ENCODE assay signal across 10 cellular contexts in genomic region chr5:141485305-141486055, GRCh38. TPM values are rescaled to one million over a fixed set of nuclear protein-coding genes. Genes with fewer than 3 reads are reported as not detected.
DNase-seq lines count a peak whose midpoint lies in the region; ATAC-seq, FAIRE-seq and TF ChIP-seq lines count a peak whose summit lies in the region.
"Had no signal": no experiment of that assay in that cellular context is flagged by ENCODE, and none has a peak within 500 bp of the region (broad histone marks: within the 10 kb centered on the region; RNA-seq: fewer than 3 reads in every experiment).

No MANE protein-coding gene starts in this region.

- H3K79me2 ChIP-seq in DOHH2 (ENCODE audit: control insufficient read depth, low read length) (peaks cover 99% of the 10 kb centered on the region), endothelial cell of umbilical vein (ENCODE audit: control insufficient read depth, insufficient read depth, low read length) (no peaks in the 10 kb centered on the region)

- TF ChIP-seq POLR2A in IMR-90 (IDR thresholded peaks at IDR 0.05; ENCODE audit: low read depth, low read length) (no peak), endothelial cell of umbilical vein (IDR thresholded peaks at IDR 0.05; ENCODE audit: low read depth, low read length) (no peak)

- peaks cover 58% of the 10 kb centered on the region for H3K4me1 ChIP-seq in DOHH2 (ENCODE audit: control insufficient read depth, low read length)
- H3K4me1 ChIP-seq in IMR-90 (ENCODE audit: control insufficient read depth, insufficient read depth, low read length) = peaks cover 19% of the 10 kb centered on the region
- peaks cover 10% of the 10 kb centered on the region for H3K4me1 ChIP-seq in endothelial cell of umbilical vein (ENCODE audit: control insufficient read depth, extremely low read depth, insufficient read depth, low read length)

- H3K36me3 ChIP-seq in DOHH2 (ENCODE audit: control insufficient read depth, low read length) (peaks cover 85% of the 10 kb centered on the region), IMR-90 (ENCODE audit: control insufficient read depth, insufficient read depth, low read length) (peaks cover 33% of the 10 kb centered on the region; the same call in 1 of the 2 replicates), endothelial cell of umbilical vein (ENCODE audit: control insufficient read depth in 2 of 2, extremely low read depth in 1 of 2, insufficient read depth in 2 of 2, low read length in 2 of 2) (no peaks in the 10 kb centered on the region)

- H3K4me2 ChIP-seq in DOHH2 (ENCODE audit: low read length) (peak overlapping the region; percentile 96), IMR-90 (ENCODE audit: low read depth, low read length) (no peak overlapping the region), endothelial cell of umbilical vein (ENCODE audit: insufficient read depth, low read length) (peak overlapping the region; percentile 78)

- no peak overlapping the region for H3K56ac ChIP-seq in IMR-90 (ENCODE audit: extremely low read depth, insufficient read depth, low read length)

- no peak overlapping the region for H2AFZ ChIP-seq in IMR-90 (replicated peaks; ENCODE audit: low read length, poor library complexity)
- H2AFZ ChIP-seq in endothelial cell of umbilical vein (ENCODE audit: low read depth, low read length) = no peak overlapping the region

- no peak overlapping the region for H2BK20ac ChIP-seq in IMR-90 (ENCODE audit: low read depth, low read length)

- no peak overlapping the region for H3K27ac Mint-ChIP-seq in naive thymus-derived CD8-positive, alpha-beta T cell

- no peak overlapping the region for H3K18ac ChIP-seq in IMR-90 (ENCODE audit: low read depth, low read length)

- peaks cover 0 to 10% (median 0%) of the 10 kb centered on the region in 9 donors for H3K9me3 Mint-ChIP-seq in naive thymus-derived CD8-positive, alpha-beta T cell

- TF ChIP-seq RAD21 in IMR-90 (IDR thresholded peaks at IDR 0.05; ENCODE audit: low read length) = no peak

- WGBS in IMR-90 (ENCODE audit: extremely low coverage in 2 of 2, insufficient read length in 1 of 2), 2 experiments = 71% methylated on average over 25 of the region's 39 CpGs; no CpG with 5 or more reads in 1 of the 2 experiments

- H3K4me3 ChIP-seq in DOHH2 (ENCODE audit: low read length) (0 out of 2 replicates have a peak overlapping the region, but pooled peaks have one; percentile 22), IMR-90 (ENCODE audit: insufficient read depth, low read depth, low read length) (no peak overlapping the region), endothelial cell of umbilical vein (replicated peaks in 1 of 3; ENCODE audit: insufficient read depth in 1 of 3, low read depth in 1 of 3, low read length in 3 of 3) (peak overlapping the region in 1 of 3 experiments; percentile 46)

- DNase-seq in IMR-90 = no peak
- DNase-seq in endothelial cell of umbilical vein (ENCODE audit: low read depth, low spot score) = no peak
- no peak for DNase-seq in naive thymus-derived CD8-positive, alpha-beta T cell
- no peak for DNase-seq in NCI-H748 (lab: John Stamatoyannopoulos, UW; ENCODE audit: unreplicated experiment)
- no peak for DNase-seq in DMS153 (lab: John Stamatoyannopoulos, UW)
- DNase-seq in kidney glomerular epithelial cell (lab: John Stamatoyannopoulos, UW) = no peak
- DNase-seq: foreskin keratinocyte, PC-3 had no signal

- BruUV-seq in IMR-90 (replicated peaks; lab: Mats Ljungman, UMichigan) (no TSS peak), endothelial cell of umbilical vein (replicated peaks; lab: Mats Ljungman, UMichigan) (no TSS peak)

- H3K79me1 ChIP-seq in IMR-90 (ENCODE audit: low read depth in 1 of 2, low read length in 2 of 2) = peaks cover 31 to 84% of the 10 kb centered on the region in 2 experiments

- H3K9me3 ChIP-seq in DOHH2 (ENCODE audit: control insufficient read depth, insufficient read depth, low read length) (no peaks in the 10 kb centered on the region), IMR-90 (ENCODE audit: control insufficient read depth, insufficient read depth, low read length) (no peaks in the 10 kb centered on the region; the same call in 1 of the 2 replicates), endothelial cell of umbilical vein (replicated peaks; ENCODE audit: control insufficient read depth, insufficient read depth, low read length) (no peaks in the 10 kb centered on the region)

- H3K9me1 ChIP-seq in IMR-90 (ENCODE audit: insufficient read depth, low read length) (peaks cover 27% of the 10 kb centered on the region), endothelial cell of umbilical vein (replicated peaks; ENCODE audit: control insufficient read depth, extremely low read depth, insufficient read depth, low read length) (no peaks in the 10 kb centered on the region)

- intact Hi-C loops in IMR-90 (cut with micrococcal nuclease) = no loop called here
- intact Hi-C loops in endothelial cell of umbilical vein (cut with micrococcal nuclease) = loop anchor here (1.0 to 2.0 kb wide), 2 partner anchors 9 to 23 kb away; no protein-coding TSS in a partner anchor

- H2AK9ac ChIP-seq in IMR-90 (replicated peaks; ENCODE audit: low read depth, low read length, poor library complexity) = peak overlapping the region; percentile 3

- H3K14ac ChIP-seq in IMR-90 (replicated peaks; ENCODE audit: low read depth, low read length) = no peak overlapping the region

- no peaks in the 10 kb centered on the region for H4K20me1 ChIP-seq in DOHH2 (ENCODE audit: control insufficient read depth, insufficient read depth, low read depth, low read length)
- peaks cover 63% of the 10 kb centered on the region for H4K20me1 ChIP-seq in IMR-90 (ENCODE audit: insufficient read depth, low read length)
- no peaks in the 10 kb centered on the region for H4K20me1 ChIP-seq in endothelial cell of umbilical vein (replicated peaks; ENCODE audit: control insufficient read depth, extremely low read depth, insufficient read depth, low read length)

- TF ChIP-seq CTCF in DOHH2 (IDR thresholded peaks at IDR 0.05; ENCODE audit: low read depth, low read length, poor library complexity, severe bottlenecking) (no peak), IMR-90 (conservative IDR thresholded peaks at IDR 0.05; ENCODE audit: low read depth, low read length) (no peak), endothelial cell of umbilical vein (IDR thresholded peaks at IDR 0.05; ENCODE audit: extremely low read depth in 1 of 2, insufficient read depth in 1 of 2, low read depth in 1 of 2, low read length in 2 of 2) (no peak)

- ATAC-seq in IMR-90 (ENCODE audit: low read depth) (no peak), GM19023 (IDR thresholded peaks at IDR 0.05; ENCODE audit: unreplicated experiment) (no peak)
- no peak for ATAC-seq in naive thymus-derived CD8-positive, alpha-beta T cell
- ATAC-seq: PC-3 had no signal

- no peak overlapping the region for H2AK5ac ChIP-seq in IMR-90 (ENCODE audit: low read depth, low read length)

- H2BK15ac ChIP-seq in IMR-90 (ENCODE audit: low read depth, low read length) = no peak overlapping the region

- H2BK120ac ChIP-seq in IMR-90 (ENCODE audit: low read depth, low read length) = no peak overlapping the region

- H3K9ac ChIP-seq in IMR-90 (ENCODE audit: low read depth, low read length) = no peak overlapping the region
- H3K9ac ChIP-seq in endothelial cell of umbilical vein (replicated peaks; ENCODE audit: extremely low read depth, insufficient read depth, low read length) = no peak overlapping the region

- H2BK5ac ChIP-seq in IMR-90 (ENCODE audit: low read depth, low read length, poor library complexity, severe bottlenecking) = no peak overlapping the region

- H3K36me3 Mint-ChIP-seq in naive thymus-derived CD8-positive, alpha-beta T cell = peaks cover 2 to 4% (median 2%) of the 10 kb centered on the region in 3 donors

- CTCF ChIA-PET in IMR-90 (lab: Yijun Ruan, JAX) (no interaction called here), endothelial cell of umbilical vein (lab: Charles Lee) (interaction anchor here (1.1 to 4.1 kb wide), 13 partner anchors 9 to 78 kb away, joined by 3 to 25 read pairs (median 5); partner anchors contain the start of genes PCDHGA12, PCDHGB7 and PCDHGC3)

- H3K27me3 Mint-ChIP-seq in naive thymus-derived CD8-positive, alpha-beta T cell = peaks cover 49 to 96% (median 84%) of the 10 kb centered on the region in 5 donors

- H3K9me2 ChIP-seq in DOHH2 (replicated peaks; ENCODE audit: control insufficient read depth, low read length) = no peaks in the 10 kb centered on the region

- POLR2A ChIA-PET in IMR-90 (lab: Charles Lee; ENCODE audit: unreplicated experiment) (no interaction called here), endothelial cell of umbilical vein (lab: Charles Lee) (no interaction called here)
- POLR2A ChIA-PET in naive thymus-derived CD8-positive, alpha-beta T cell (lab: Charles Lee) = no interaction called here

- H3K27me3 ChIP-seq in DOHH2 (ENCODE audit: control insufficient read depth, low read length) (no peaks in the 10 kb centered on the region), IMR-90 (ENCODE audit: control insufficient read depth, insufficient read depth, low read length) (no peaks in the 10 kb centered on the region), endothelial cell of umbilical vein (ENCODE audit: control insufficient read depth in 2 of 2, insufficient read depth in 2 of 2, low read length in 2 of 2) (peaks cover 5 to 19% of the 10 kb centered on the region in 2 experiments)
- H3K27me3 ChIP-seq: foreskin keratinocyte had no signal

- H4K91ac ChIP-seq in IMR-90 (ENCODE audit: insufficient read depth, low read depth, low read length) = no peak overlapping the region

- H4K5ac ChIP-seq in IMR-90 (ENCODE audit: low read depth, low read length) = no peak overlapping the region

- H3K4me1 Mint-ChIP-seq in naive thymus-derived CD8-positive, alpha-beta T cell = peaks cover 7 to 15% (median 13%) of the 10 kb centered on the region in 4 donors

- peaks cover 6% of the 10 kb centered on the region; the same call in 1 of the 2 replicates for H3F3A ChIP-seq in DOHH2 (ENCODE audit: control insufficient read depth, insufficient read depth)

- peak overlapping the region in 6 of 10 donors; percentile 24 to 70 (median 44) for H3K4me3 Mint-ChIP-seq in naive thymus-derived CD8-positive, alpha-beta T cell

- H3K23ac ChIP-seq in IMR-90 (ENCODE audit: low read depth, low read length) = no peak overlapping the region

- H3K27ac ChIP-seq in DOHH2 (ENCODE audit: low read depth, low read length) = no peak overlapping the region
- no peak overlapping the region for H3K27ac ChIP-seq in IMR-90 (ENCODE audit: insufficient read depth, low read length)
- no peak overlapping the region for H3K27ac ChIP-seq in endothelial cell of umbilical vein (ENCODE audit: insufficient read depth, low read depth, low read length)
- H3K27ac ChIP-seq: foreskin keratinocyte had no signal

- no peak for FAIRE-seq in endothelial cell of umbilical vein (lab: Jason Lieb, UNC)

- in situ Hi-C loops in IMR-90 (cut with MboI; ENCODE audit: low sequenced_read_pairs) = no loop called here

- H3K4ac ChIP-seq in IMR-90 (ENCODE audit: low read depth, low read length) = no peak overlapping the region

- dilution Hi-C loops in IMR-90 (cut with HindIII; ENCODE audit: low sequenced_read_pairs, unreplicated experiment) (no loop called here), endothelial cell of umbilical vein (cut with MboI; ENCODE audit: extremely low pct_ligation_motif_present, low sequenced_read_pairs) (no loop called here)

- H4K8ac ChIP-seq in IMR-90 (ENCODE audit: low read depth in 2 of 2, low read length in 2 of 2) = no peak overlapping the region

RNA-seq across cellular contexts. Expression of gene PCDHGC4, which starts 0.7 kb away (rescaled TPM):
- total RNA-seq in IMR-90 (2012; rRNA removed) = 1.1 and 1.6 TPM in 2 replicates
- 0.60 and 0.65 TPM in 2 replicates for polyA plus RNA-seq in IMR-90 (2012; rRNA removed)
- 0.12 and 0.24 TPM in 2 replicates for polyA plus RNA-seq in IMR-90 (2012; cell fraction: cytosol; rRNA removed)
- 4.4 and 5.1 TPM in 2 replicates for polyA plus RNA-seq in IMR-90 (2012; cell fraction: nucleus; rRNA removed; ENCODE audit: low replicate concordance)
- 0.90 and 2.1 TPM in 2 replicates for total RNA-seq in endothelial cell of umbilical vein
- polyA plus RNA-seq in endothelial cell of umbilical vein = 0.25 and 0.32 TPM in 2 replicates
- 0.06 and 0.11 TPM in 2 replicates for polyA plus RNA-seq in endothelial cell of umbilical vein (2011; cell fraction: cytosol; rRNA removed)
- 1.8 and 2.4 TPM in 2 replicates for polyA plus RNA-seq in endothelial cell of umbilical vein (2011; cell fraction: nucleus; rRNA removed)
- polyA plus RNA-seq in endothelial cell of umbilical vein (2012) = 0.05 TPM in 1 of 2 replicates, not detected in the other
- polyA minus RNA-seq in endothelial cell of umbilical vein = 4.3 and 5.5 TPM in 2 replicates
- not detected for polyA minus RNA-seq in endothelial cell of umbilical vein (2011; cell fraction: cytosol; rRNA and poly(A)+ RNA removed)
- 9.6 and 9.7 TPM in 2 replicates for polyA minus RNA-seq in endothelial cell of umbilical vein (2011; cell fraction: nucleus; rRNA and poly(A)+ RNA removed)
- total RNA-seq in naive thymus-derived CD8-positive, alpha-beta T cell = not detected
- polyA plus RNA-seq in naive thymus-derived CD8-positive, alpha-beta T cell = not detected

RNA-seq across cellular contexts. Expression of gene PCDHGC5, which starts 3.4 kb away (rescaled TPM):
- total RNA-seq in IMR-90 (2012; rRNA removed) = 2.5 and 2.9 TPM in 2 replicates
- polyA plus RNA-seq in IMR-90 (2012; rRNA removed) = 3.8 TPM in 2 replicates
- 2.5 and 3.2 TPM in 2 replicates for polyA plus RNA-seq in IMR-90 (2012; cell fraction: cytosol; rRNA removed)
- 11.1 and 15.3 TPM in 2 replicates for polyA plus RNA-seq in IMR-90 (2012; cell fraction: nucleus; rRNA removed; ENCODE audit: low replicate concordance)
- total RNA-seq in endothelial cell of umbilical vein = 0.60 and 1.2 TPM in 2 replicates
- polyA plus RNA-seq in endothelial cell of umbilical vein = 0.21 and 0.48 TPM in 2 replicates
- 0.01 and 0.06 TPM in 2 replicates for polyA plus RNA-seq in endothelial cell of umbilical vein (2011; cell fraction: cytosol; rRNA removed)
- polyA plus RNA-seq in endothelial cell of umbilical vein (2011; cell fraction: nucleus; rRNA removed) = 2.4 and 3.9 TPM in 2 replicates
- polyA plus RNA-seq in endothelial cell of umbilical vein (2012) = 0.08 TPM in 1 of 2 replicates, not detected in the other
- 4.8 and 6.1 TPM in 2 replicates for polyA minus RNA-seq in endothelial cell of umbilical vein
- not detected for polyA minus RNA-seq in endothelial cell of umbilical vein (2011; cell fraction: cytosol; rRNA and poly(A)+ RNA removed)
- 7.8 and 9.1 TPM in 2 replicates for polyA minus RNA-seq in endothelial cell of umbilical vein (2011; cell fraction: nucleus; rRNA and poly(A)+ RNA removed)
- total RNA-seq in naive thymus-derived CD8-positive, alpha-beta T cell = not detected
- not detected for polyA plus RNA-seq in naive thymus-derived CD8-positive, alpha-beta T cell

RNA-seq across cellular contexts. Expression of gene PCDHGC3, which starts 9.7 kb away (rescaled TPM):
- total RNA-seq in IMR-90 (2012; rRNA removed) (21.1 and 21.9 TPM in 2 replicates), endothelial cell of umbilical vein (25.4 and 36.1 TPM in 2 replicates)
- polyA plus RNA-seq in IMR-90 (2012; rRNA removed) (58.9 and 72.1 TPM in 2 replicates), endothelial cell of umbilical vein (9.2 and 14.9 TPM in 2 replicates)
- polyA plus RNA-seq in IMR-90 (2012; cell fraction: cytosol; rRNA removed) = 70.3 and 79.6 TPM in 2 replicates
- 18.5 and 26.3 TPM in 2 replicates for polyA plus RNA-seq in IMR-90 (2012; cell fraction: nucleus; rRNA removed; ENCODE audit: low replicate concordance)
- polyA plus RNA-seq in endothelial cell of umbilical vein (2011; cell fraction: cytosol; rRNA removed) = 21.8 and 23.9 TPM in 2 replicates
- 4.5 and 4.7 TPM in 2 replicates for polyA plus RNA-seq in endothelial cell of umbilical vein (2011; cell fraction: nucleus; rRNA removed)
- polyA plus RNA-seq in endothelial cell of umbilical vein (2012) = 15.4 and 21.2 TPM in 2 replicates
- 8.1 and 12.1 TPM in 2 replicates for polyA minus RNA-seq in endothelial cell of umbilical vein
- not detected for polyA minus RNA-seq in endothelial cell of umbilical vein (2011; cell fraction: cytosol; rRNA and poly(A)+ RNA removed)
- polyA minus RNA-seq in endothelial cell of umbilical vein (2011; cell fraction: nucleus; rRNA and poly(A)+ RNA removed) = 12.4 and 15.4 TPM in 2 replicates
- total RNA-seq in naive thymus-derived CD8-positive, alpha-beta T cell = not detected
- polyA plus RNA-seq in naive thymus-derived CD8-positive, alpha-beta T cell = under 1 TPM in 2 of 3 donors, not detected in 1; 0.18 to 0.25 TPM

RNA-seq across cellular contexts. Expression of gene PCDHGA12, which starts 55.2 kb away (rescaled TPM):
- total RNA-seq in IMR-90 (2012; rRNA removed) (8.8 and 9.7 TPM in 2 replicates), endothelial cell of umbilical vein (7.6 and 9.9 TPM in 2 replicates)
- polyA plus RNA-seq in IMR-90 (2012; rRNA removed) (7.9 and 9.2 TPM in 2 replicates), endothelial cell of umbilical vein (3.2 and 4.2 TPM in 2 replicates)
- polyA plus RNA-seq in IMR-90 (2012; cell fraction: cytosol; rRNA removed) = 8.7 and 9.5 TPM in 2 replicates
- polyA plus RNA-seq in IMR-90 (2012; cell fraction: nucleus; rRNA removed; ENCODE audit: low replicate concordance) = 5.9 and 6.2 TPM in 2 replicates
- 2.9 and 3.1 TPM in 2 replicates for polyA plus RNA-seq in endothelial cell of umbilical vein (2011; cell fraction: cytosol; rRNA removed)
- 4.1 and 4.4 TPM in 2 replicates for polyA plus RNA-seq in endothelial cell of umbilical vein (2011; cell fraction: nucleus; rRNA removed)
- polyA plus RNA-seq in endothelial cell of umbilical vein (2012) = 4.8 and 5.6 TPM in 2 replicates
- 6.5 and 7.8 TPM in 2 replicates for polyA minus RNA-seq in endothelial cell of umbilical vein
- not detected for polyA minus RNA-seq in endothelial cell of umbilical vein (2011; cell fraction: cytosol; rRNA and poly(A)+ RNA removed)
- 9.9 and 18.1 TPM in 2 replicates for polyA minus RNA-seq in endothelial cell of umbilical vein (2011; cell fraction: nucleus; rRNA and poly(A)+ RNA removed)
- total RNA-seq in naive thymus-derived CD8-positive, alpha-beta T cell = under 1 TPM in 1 of 2 experiments, not detected in 1; 0.22 TPM
- under 1 TPM in 2 of 3 donors, not detected in 1; 0.06 to 0.07 TPM for polyA plus RNA-seq in naive thymus-derived CD8-positive, alpha-beta T cell

Comparison
In these comparisons a context has a peak if more than half of its experiments do, and no peak if none do; other contexts are left out.
1. RNA of gene PCDHGC3, which starts 9.7 kb away (total RNA-seq): 25.4 to 36.1 TPM in endothelial cell of umbilical vein and 21.1 to 21.9 TPM in IMR-90; not detected in naive thymus-derived CD8-positive, alpha-beta T cell; every median in the first group is over 10 times any median in the second.